Comparison of ENCODE assay signal across 15 cellular contexts in the genomic region with DNA sequence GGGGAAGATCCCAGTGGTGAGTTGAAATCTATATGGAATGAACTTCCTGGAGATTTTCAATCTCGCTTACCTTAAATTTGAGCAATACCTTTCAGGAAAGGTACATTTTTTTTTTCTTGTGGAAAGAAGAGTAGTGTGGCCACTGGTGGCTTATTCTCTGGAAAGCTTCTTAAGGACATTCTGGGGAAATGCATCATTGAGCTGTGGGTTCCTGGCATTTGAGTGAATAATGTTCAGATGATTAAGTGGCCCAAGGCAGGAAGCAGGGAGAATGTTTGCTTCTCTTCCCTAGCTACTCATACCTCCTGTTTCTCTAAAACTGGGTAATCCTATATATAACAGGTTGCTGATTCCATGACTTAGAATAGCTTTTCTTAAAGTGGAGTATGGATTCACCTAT. TPM values are rescaled to one million over a fixed set of nuclear protein-coding genes. Genes with fewer than 3 reads are reported as not detected.
DNase-seq lines count a peak whose midpoint lies in the region; ATAC-seq and TF ChIP-seq lines count a peak whose summit lies in the region.
"Had no signal": no experiment of that assay in that cellular context is flagged by ENCODE, and none has a peak within 500 bp of the region (broad histone marks: within the 10 kb centered on the region; RNA-seq: fewer than 3 reads in every experiment).

No MANE protein-coding gene starts in this region.

- H3K27ac ChIP-seq in epithelial cell of prostate: peak overlapping the region; percentile 52
- no peak overlapping the region for H3K27ac ChIP-seq in uterus
- no peak overlapping the region for H3K27ac ChIP-seq in mesendoderm (ENCODE audit: low read depth, low read length)
- H3K27ac ChIP-seq: gastroesophageal sphincter, parathyroid adenoma had no signal

- peaks cover 69% of the 10 kb centered on the region for H3K79me2 ChIP-seq in mesendoderm (ENCODE audit: control insufficient read depth, insufficient read depth, low read length)

- H4K8ac ChIP-seq in mesendoderm (ENCODE audit: low read depth, low read length): no peak overlapping the region

- peak; percentile 42 for DNase-seq in Daoy (ENCODE audit: low read depth)
- peak; percentile 4 for DNase-seq in NCI-H69 (lab: John Stamatoyannopoulos, UW)
- DNase-seq in epithelial cell of prostate (ENCODE audit: low read depth, low spot score): peak; percentile 29
- peak; percentile 61 for DNase-seq in non-pigmented ciliary epithelial cell (ENCODE audit: low read depth)
- DNase-seq in uterus: no peak
- no peak for DNase-seq in mesendoderm
- DNase-seq: activated CD4-positive, alpha-beta T cell treated with anti-CD3 and anti-CD28 coated beads, Interleukin-2, amount 50 U/mL, for 4 hours; activated effector memory CD4-positive, alpha-beta T cell treated with Interleukin-2 at 50 U/mL for 16 hours; stimulated activated CD4-positive, alpha-beta T cell treated with anti-CD3 and anti-CD28 coated beads, Interleukin-4, amount 100 ng/mL, for 1 hour; stimulated activated naive CD8-positive, alpha-beta T cell treated with anti-CD3 and anti-CD28 coated beads, Interleukin-15, amount 100 ng/mL, for 72 hours; T-helper 17 cell had no signal

- H3K56ac ChIP-seq in mesendoderm (ENCODE audit: low read length): no peak overlapping the region

- WGBS in mesendoderm (ENCODE audit: extremely low coverage, insufficient coverage, low lambda C conversion rate): no CpG with 5 or more reads among the region's 1 CpG

- H3K18ac ChIP-seq in mesendoderm (ENCODE audit: low read length): no peak overlapping the region

- no peak overlapping the region for H3K23ac ChIP-seq in mesendoderm (ENCODE audit: low read length)

- no peak overlapping the region for H4K5ac ChIP-seq in mesendoderm (ENCODE audit: low read length)

- no peak for TF ChIP-seq CTCF in uterus (IDR thresholded peaks at IDR 0.05)

- ATAC-seq in GM18498 (IDR thresholded peaks at IDR 0.05; ENCODE audit: unreplicated experiment) (no peak), HG03097 (IDR thresholded peaks at IDR 0.05; ENCODE audit: low FRiP score, unreplicated experiment) (no peak)
- ATAC-seq: gastroesophageal sphincter; stimulated activated naive CD8-positive, alpha-beta T cell treated with anti-CD3 and anti-CD28 coated beads, Interleukin-15, amount 100 ng/mL, for 72 hours; T-helper 17 cell had no signal

- H3K79me1 ChIP-seq in mesendoderm (ENCODE audit: low read length): no peaks in the 10 kb centered on the region

- H3K4me1 ChIP-seq in uterus (no peaks in the 10 kb centered on the region), mesendoderm (ENCODE audit: control insufficient read depth, low read depth, low read length) (no peaks in the 10 kb centered on the region)
- H3K4me1 ChIP-seq: parathyroid adenoma had no signal

- H3K4me3 ChIP-seq in uterus (no peak overlapping the region), mesendoderm (ENCODE audit: low read length) (no peak overlapping the region)
- H3K4me3 ChIP-seq: gastroesophageal sphincter had no signal

- H2BK120ac ChIP-seq in mesendoderm (ENCODE audit: low read depth, low read length): no peak overlapping the region

- intact Hi-C loops in uterus (cut with DNase I; ENCODE audit: low total_unique reads): no loop called here

- H2AK5ac ChIP-seq in mesendoderm (ENCODE audit: low read length): no peak overlapping the region

- H3K27me3 ChIP-seq in uterus: no peaks in the 10 kb centered on the region
- H3K27me3 ChIP-seq in mesendoderm (ENCODE audit: insufficient read depth, low read length, poor library complexity): no peaks in the 10 kb centered on the region
- H3K27me3 ChIP-seq: gastroesophageal sphincter had no signal

- TF ChIP-seq POLR2A in uterus (IDR thresholded peaks at IDR 0.05): no peak

- no peak overlapping the region for H3K4me2 ChIP-seq in mesendoderm (ENCODE audit: low read length)

- H3K4ac ChIP-seq in mesendoderm (ENCODE audit: low read depth, low read length): no peak overlapping the region

- no peaks in the 10 kb centered on the region for H3K9me3 ChIP-seq in uterus
- H3K9me3 ChIP-seq: gastroesophageal sphincter had no signal

- no peak overlapping the region for H2BK5ac ChIP-seq in mesendoderm (ENCODE audit: low read length)

- H2BK15ac ChIP-seq in mesendoderm (replicated peaks; ENCODE audit: low read depth): no peak overlapping the region

- no peak overlapping the region for H3K9ac ChIP-seq in mesendoderm (ENCODE audit: low read length)
- H3K9ac ChIP-seq: parathyroid adenoma had no signal

- H3K36me3 ChIP-seq in uterus (no peaks in the 10 kb centered on the region), mesendoderm (ENCODE audit: control insufficient read depth, insufficient read depth, low read length) (no peaks in the 10 kb centered on the region)
- H3K36me3 ChIP-seq: gastroesophageal sphincter had no signal

RNA-seq across cellular contexts. Expression of gene STAG2, which starts 31.8 kb away (rescaled TPM):
- 74.1 and 84.6 TPM in 2 replicates for total RNA-seq in Daoy (2014; rRNA removed; shearing (Covaris generic))
- total RNA-seq in uterus: 100 to 1,000 TPM in 2 of 4 donors, 10 to 100 TPM in 2; 32.5 to 170 (median 83.4) TPM
- polyA plus RNA-seq in mesendoderm (2013, experiment 1 of 2): 76.7 TPM
- polyA plus RNA-seq in mesendoderm (2013, experiment 2 of 2): 79.7 TPM

Comparison
In these comparisons a context has a peak if more than half of its experiments do, and no peak if none do; other contexts are left out.
1. DNase-seq: peak in Daoy (single experiment), NCI-H69 (single experiment), epithelial cell of prostate (single experiment) and non-pigmented ciliary epithelial cell (single experiment); none in uterus (0 of 2) and mesendoderm (single experiment).